Comparison of ENCODE assay signal across 36 cellular contexts in genomic region chr10:76176166-76176550, GRCh38.
"Had no signal": no experiment of that assay in that cellular context is flagged by ENCODE, and none has a peak within 500 bp of the region (broad histone marks: within the 10 kb centered on the region; RNA-seq: fewer than 3 reads in every experiment).

No MANE protein-coding gene starts in this region.

- H3K27ac Mint-ChIP-seq: activated B cell treated with CpG ODN at 0.5 μM for 24 hours; activated CD4-positive, alpha-beta memory T cell treated with anti-CD3 and anti-CD28 coated beads for 36 hours; activated CD4-positive, alpha-beta T cell treated with anti-CD3 and anti-CD28 coated beads, Interleukin-2, amount 10 ng/mL, durations not matched to agents 24 days and 14 days; activated CD8-positive, alpha-beta T cell treated with anti-CD3 and anti-CD28 coated beads for 36 hours; activated naive CD4-positive, alpha-beta T cell treated with anti-CD3 and anti-CD28 coated beads for 36 hours; activated naive CD4-positive, alpha-beta T cell treated with anti-CD3 and anti-CD28 coated beads, Interleukin-2, amount 50 U/mL, for 72 hours; activated naive CD8-positive, alpha-beta T cell treated with anti-CD3 and anti-CD28 coated beads for 36 hours; activated T-cell treated with anti-CD3 and anti-CD28 coated beads, Interleukin-2, amount 50 U/mL, for 72 hours; activated T-helper 1 cell treated with anti-CD3 and anti-CD28 coated beads, Interleukin-12 subunit alpha, Interleukin-12 subunit beta, Interleukin-2, Interleukin-4 antibody, amounts not matched to agents 30 ng/mL and 10 ng/mL and 1 ng/mL, durations not matched to agents 14 hours and 24 hours and 36 hours; activated T-helper 17 cell treated with anti-CD3 and anti-CD28 coated beads, Interleukin-2, amount 50 U/mL, for 72 hours; T-helper 1 cell treated with Interleukin-12 subunit alpha and Interleukin-12 subunit beta and Interleukin-4 antibody, amounts not matched to agents 30 μg/mL and 1 μg/mL, for 36 hours; T-helper 2 cell treated with Interferon-gamma antibody and Interleukin-4, amounts not matched to agents 5 μg/mL and 100 μg/mL, for 36 hours had no signal

- H3K4me1 Mint-ChIP-seq: activated B cell treated with CpG ODN at 0.5 μM for 24 hours; activated naive CD8-positive, alpha-beta T cell treated with anti-CD3 and anti-CD28 coated beads for 36 hours; activated T-helper 17 cell treated with anti-CD3 and anti-CD28 coated beads, Interleukin-2, amount 50 U/mL, for 72 hours; central memory CD8-positive, alpha-beta T cell had no signal

- ATAC-seq: activated CD8-positive, alpha-beta T cell treated with anti-CD3 and anti-CD28 coated beads for 36 hours; activated naive CD4-positive, alpha-beta T cell treated with anti-CD3 and anti-CD28 coated beads, Interleukin-2, amount 50 U/mL, for 72 hours; activated T-cell treated with anti-CD3 and anti-CD28 coated beads, Interleukin-2, amount 50 U/mL, for 4 hours; activated T-cell treated with anti-CD3 and anti-CD28 coated beads, Interleukin-2, amount 50 U/mL, for 72 hours; activated T-helper 17 cell treated with anti-CD3 and anti-CD28 coated beads, Interleukin-2, amount 50 U/mL, for 72 hours; body of pancreas had no signal

- H3K4me3 ChIP-seq: adrenal gland, body of pancreas had no signal

- H3K27me3 ChIP-seq: adrenal gland, body of pancreas, brain microvascular endothelial cell had no signal

- H3K36me3 Mint-ChIP-seq: activated CD4-positive, alpha-beta memory T cell treated with anti-CD3 and anti-CD28 coated beads for 36 hours; activated naive CD8-positive, alpha-beta T cell treated with anti-CD3 and anti-CD28 coated beads for 36 hours had no signal

- H3K9me3 ChIP-seq: adrenal gland, body of pancreas had no signal

- H3K4me1 ChIP-seq: adrenal gland, body of pancreas had no signal

- H3K36me3 ChIP-seq: adrenal gland, brain microvascular endothelial cell had no signal

- H3K4me3 Mint-ChIP-seq: activated B cell treated with CpG ODN at 0.5 μM for 24 hours; activated CD4-positive, alpha-beta memory T cell treated with anti-CD3 and anti-CD28 coated beads for 36 hours; activated CD4-positive, alpha-beta T cell treated with anti-CD3 and anti-CD28 coated beads, Interleukin-2, amount 10 ng/mL, durations not matched to agents 24 days and 14 days; activated CD8-positive, alpha-beta T cell treated with anti-CD3 and anti-CD28 coated beads for 36 hours; activated naive CD4-positive, alpha-beta T cell treated with anti-CD3 and anti-CD28 coated beads for 36 hours; activated naive CD8-positive, alpha-beta T cell treated with anti-CD3 and anti-CD28 coated beads for 36 hours; activated T-cell treated with anti-CD3 and anti-CD28 coated beads, Interleukin-2, amount 50 U/mL, for 4 hours; activated T-cell treated with anti-CD3 and anti-CD28 coated beads, Interleukin-2, amount 50 U/mL, for 72 hours; activated T-helper 1 cell treated with anti-CD3 and anti-CD28 coated beads, Interleukin-12 subunit alpha, Interleukin-12 subunit beta, Interleukin-2, Interleukin-4 antibody, amounts not matched to agents 30 ng/mL and 10 ng/mL and 1 ng/mL, durations not matched to agents 14 hours and 24 hours and 36 hours; activated T-helper 17 cell treated with anti-CD3 and anti-CD28 coated beads, Interleukin-2, amount 50 U/mL, for 72 hours; central memory CD8-positive, alpha-beta T cell; T-helper 1 cell treated with Interleukin-12 subunit alpha and Interleukin-12 subunit beta and Interleukin-4 antibody, amounts not matched to agents 30 μg/mL and 1 μg/mL, for 36 hours; T-helper 2 cell treated with Interferon-gamma antibody and Interleukin-4, amounts not matched to agents 5 μg/mL and 100 μg/mL, for 36 hours had no signal

- H3K27ac ChIP-seq: adrenal gland, body of pancreas, brain microvascular endothelial cell, VCaP had no signal

- DNase-seq: activated B cell treated with CpG ODN at 0.5 μM for 24 hours; activated CD4-positive, alpha-beta memory T cell treated with anti-CD3 and anti-CD28 coated beads for 36 hours; activated CD4-positive, alpha-beta T cell treated with anti-CD3 and anti-CD28 coated beads for 4 hours; activated CD4-positive, alpha-beta T cell treated with anti-CD3 and anti-CD28 coated beads, Interleukin-2, amount 10 ng/mL, durations not matched to agents 24 days and 14 days; activated CD4-positive, alpha-beta T cell treated with anti-CD3 and anti-CD28 coated beads, Interleukin-2, amount 50 U/mL, for 1 hour; activated CD4-positive, alpha-beta T cell treated with anti-CD3 and anti-CD28 coated beads, Interleukin-2, amount 50 U/mL, for 4 hours; activated CD4-positive, CD25-positive, alpha-beta regulatory T cell treated with anti-CD3 and anti-CD28 coated beads, Interleukin-2, amount 50 U/mL, for 72 hours; activated CD8-positive, alpha-beta memory T cell treated with anti-CD3 and anti-CD28 coated beads, Interleukin-2, amount 50 U/mL, for 4 hours; activated CD8-positive, alpha-beta T cell treated with anti-CD3 and anti-CD28 coated beads for 36 hours; activated effector memory CD4-positive, alpha-beta T cell treated with anti-CD3 and anti-CD28 coated beads, Interleukin-2, amount 50 U/mL, for 16 hours; activated gamma-delta T cell treated with Interleukin-2 at 50 U/mL for 16 hours; activated naive CD4-positive, alpha-beta T cell; activated naive CD4-positive, alpha-beta T cell treated with anti-CD3 and anti-CD28 coated beads for 36 hours; activated naive CD4-positive, alpha-beta T cell treated with anti-CD3 and anti-CD28 coated beads, Interleukin-2, amount 50 U/mL, for 16 hours; activated naive CD8-positive, alpha-beta T cell treated with anti-CD3 and anti-CD28 coated beads for 36 hours; activated T-cell treated with anti-CD3 and anti-CD28 coated beads for 4 hours; activated T-cell treated with anti-CD3 and anti-CD28 coated beads, Interleukin-2, amount 50 U/mL, for 1 hour; activated T-cell treated with anti-CD3 and anti-CD28 coated beads, Interleukin-2, amount 50 U/mL, for 4 hours; activated T-cell treated with anti-CD3 and anti-CD28 coated beads, Interleukin-2, amount 50 U/mL, for 72 hours; adrenal gland; amniotic stem cell; aorta; body of pancreas; brain microvascular endothelial cell; caudate nucleus; cerebellar nuclear complex; T-helper 1 cell; T-helper 2 cell; T-helper 9 cell had no signal

- H3K27me3 Mint-ChIP-seq: activated B cell treated with CpG ODN at 0.5 μM for 24 hours; activated CD4-positive, alpha-beta memory T cell treated with anti-CD3 and anti-CD28 coated beads for 36 hours; activated CD4-positive, alpha-beta T cell treated with anti-CD3 and anti-CD28 coated beads, Interleukin-2, amount 10 ng/mL, durations not matched to agents 24 days and 14 days; activated CD8-positive, alpha-beta T cell treated with anti-CD3 and anti-CD28 coated beads for 36 hours; activated T-helper 17 cell treated with anti-CD3 and anti-CD28 coated beads, Interleukin-2, amount 50 U/mL, for 72 hours; central memory CD8-positive, alpha-beta T cell had no signal
